9 cellular contexts compared by ENCODE assay signal in the genomic region with DNA sequence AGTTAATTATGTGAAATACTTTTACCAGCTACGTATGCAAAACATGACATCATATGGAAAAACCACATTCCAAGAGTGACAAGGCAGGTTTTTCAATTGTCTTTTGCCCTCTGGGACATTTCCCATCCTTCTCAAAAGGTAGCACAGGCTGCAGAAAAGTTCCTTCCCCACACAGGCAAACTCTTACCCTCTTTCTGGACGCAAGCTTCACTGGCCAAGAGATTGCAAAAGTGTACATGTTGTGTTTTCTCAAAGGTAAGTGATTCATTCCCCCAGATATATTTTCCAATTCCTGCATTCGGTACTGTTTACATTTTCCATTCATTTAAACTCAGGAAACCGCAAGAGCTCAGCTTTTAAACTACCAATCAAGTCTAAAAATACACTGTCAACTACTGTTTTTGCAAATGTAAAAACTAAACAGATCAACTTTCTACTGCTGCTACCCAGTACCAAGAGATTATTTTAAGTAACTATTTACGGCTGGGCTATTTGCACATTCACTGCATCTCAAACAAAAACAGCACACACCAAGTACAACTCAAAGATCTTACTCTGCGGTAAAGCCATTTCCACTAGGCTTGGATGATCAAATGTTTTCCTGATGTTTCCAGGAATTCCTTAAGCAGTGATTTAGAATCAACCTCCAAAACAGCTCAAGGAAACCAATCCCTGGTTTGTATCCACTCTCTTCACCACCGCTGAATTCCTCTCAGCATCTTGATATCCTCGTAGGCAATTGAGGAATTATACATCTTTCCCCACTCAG.
DNase-seq lines count a peak whose midpoint lies in the region; FAIRE-seq lines count a peak whose summit lies in the region.
"Had no signal": no experiment of that assay in that cellular context is flagged by ENCODE, and none has a peak within 500 bp of the region (broad histone marks: within the 10 kb centered on the region; RNA-seq: fewer than 3 reads in every experiment).

No MANE protein-coding gene starts in this region.

- H3K27me3 ChIP-seq in muscle layer of duodenum (ENCODE audit: low read depth, low read length) = no peaks in the 10 kb centered on the region

- no peaks in the 10 kb centered on the region for H3K9me3 Mint-ChIP-seq in activated naive CD8-positive, alpha-beta T cell treated with anti-CD3 and anti-CD28 coated beads for 36 hours

- no peaks in the 10 kb centered on the region for H3K36me3 ChIP-seq in muscle layer of duodenum (ENCODE audit: control insufficient read depth in 1 of 2, insufficient read depth in 2 of 2, low read length in 2 of 2)

- H3K27ac ChIP-seq in epithelial cell of prostate (peak overlapping the region; percentile 52), muscle layer of duodenum (ENCODE audit: low read length) (peak overlapping the region; percentile 56)

- H3K4me3 Mint-ChIP-seq in activated naive CD8-positive, alpha-beta T cell treated with anti-CD3 and anti-CD28 coated beads for 36 hours = no peak overlapping the region

- H3K4me1 Mint-ChIP-seq in activated naive CD8-positive, alpha-beta T cell treated with anti-CD3 and anti-CD28 coated beads for 36 hours = no peaks in the 10 kb centered on the region

- H3K36me3 Mint-ChIP-seq in activated naive CD8-positive, alpha-beta T cell treated with anti-CD3 and anti-CD28 coated beads for 36 hours = no peaks in the 10 kb centered on the region

- H3K27me3 Mint-ChIP-seq in activated naive CD8-positive, alpha-beta T cell treated with anti-CD3 and anti-CD28 coated beads for 36 hours = peaks cover 17% of the 10 kb centered on the region

- peaks cover 11% of the 10 kb centered on the region in 2 donors for H3K4me1 ChIP-seq in muscle layer of duodenum (ENCODE audit: control insufficient read depth in 1 of 2, insufficient read depth in 2 of 2, low read length in 2 of 2)

- DNase-seq in AG20443 (ENCODE audit: low spot score) (peak; percentile 14), HT1080 (ENCODE audit: low read depth) (peak; percentile 49), epithelial cell of prostate (ENCODE audit: low read depth, low spot score) (peak; percentile 16), activated gamma-delta T cell treated with Interleukin-2 at 50 U/mL for 16 hours (no peak), midbrain (lab: John Stamatoyannopoulos, UW) (no peak), HTR-8/SVneo (ENCODE audit: insufficient read length, low spot score) (no peak)
- no peak for DNase-seq in activated naive CD8-positive, alpha-beta T cell treated with anti-CD3 and anti-CD28 coated beads for 36 hours

- H3K4me3 ChIP-seq in muscle layer of duodenum (ENCODE audit: low read depth in 1 of 2, low read length in 2 of 2) = peak overlapping the region; percentile 9 to 41

- H3K9me3 ChIP-seq in muscle layer of duodenum (ENCODE audit: control insufficient read depth in 1 of 2, low read length in 2 of 2) = no peaks in the 10 kb centered on the region

- no peak overlapping the region for H3K27ac Mint-ChIP-seq in activated naive CD8-positive, alpha-beta T cell treated with anti-CD3 and anti-CD28 coated beads for 36 hours
- H3K27ac Mint-ChIP-seq: activated naive CD4-positive, alpha-beta T cell treated with anti-CD3 and anti-CD28 coated beads, Interleukin-2, amount 50 U/mL, for 72 hours had no signal

- no peak for FAIRE-seq in HTR-8/SVneo (lab: Jason Lieb, UNC)

Comparison
In these comparisons a context has a peak if more than half of its experiments do, and no peak if none do; other contexts are left out.
1. DNase-seq: peak in AG20443 (single experiment), HT1080 (single experiment) and epithelial cell of prostate (single experiment); none in activated gamma-delta T cell treated with Interleukin-2 at 50 U/mL for 16 hours (single experiment), midbrain (single experiment), HTR-8/SVneo (single experiment) and activated naive CD8-positive, alpha-beta T cell treated with anti-CD3 and anti-CD28 coated beads for 36 hours (single experiment).